8 cellular contexts compared by ENCODE assay signal in the genomic region with DNA sequence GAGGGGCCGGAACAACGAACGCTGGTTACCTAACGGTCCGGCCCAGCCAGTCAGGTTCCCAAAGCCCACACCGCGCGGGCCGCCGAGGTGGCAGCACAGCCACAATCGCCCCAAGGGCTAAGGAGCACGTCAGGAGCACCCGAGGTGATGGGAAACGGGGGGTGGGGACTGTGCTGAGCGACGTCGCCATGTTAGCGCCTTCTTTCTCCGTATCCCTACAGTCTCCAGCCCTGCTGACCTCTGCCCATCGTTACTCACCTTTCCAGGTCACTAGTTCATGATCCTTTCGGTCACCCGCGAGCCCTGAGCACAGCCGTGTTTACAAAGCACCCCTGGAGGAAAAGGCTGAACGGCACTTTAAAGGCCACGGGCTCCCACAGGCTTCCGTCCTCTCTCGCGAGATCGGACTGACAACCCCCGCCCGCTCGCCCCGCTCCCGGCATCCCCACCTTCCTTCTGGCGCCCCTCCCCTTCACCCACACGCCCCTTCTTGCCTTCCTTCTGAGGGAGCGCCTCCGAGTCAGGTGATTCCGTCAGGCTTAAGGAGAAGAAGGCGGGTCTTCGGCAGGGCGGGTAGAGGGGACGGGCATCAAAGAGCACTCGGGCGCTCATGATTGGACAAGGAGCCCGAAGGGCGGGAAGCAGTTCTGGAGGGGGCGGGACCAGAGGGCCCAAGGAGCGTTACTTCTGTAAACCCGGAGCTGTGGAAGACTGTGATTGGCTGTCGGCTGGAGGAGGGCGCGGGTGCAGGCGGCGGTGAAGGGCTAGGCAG. TPM values are rescaled to one million over a fixed set of nuclear protein-coding genes. Genes with fewer than 3 reads are reported as not detected.
DNase-seq lines count a peak whose midpoint lies in the region; ATAC-seq and TF ChIP-seq lines count a peak whose summit lies in the region.

ATF2 (minus strand) TSS at position 412 of the 772 bp plus-strand sequence. CDS start 31,760 bp downstream, outside the sequence.

- peak in 1 of 3 experiments; percentile 15 for TF ChIP-seq CTCF in esophagus muscularis mucosa (IDR thresholded peaks at IDR 0.05)

- H3K27me3 ChIP-seq in Karpas-422 (ENCODE audit: low read length) = no peaks in the 10 kb centered on the region
- H3K27me3 ChIP-seq in esophagus muscularis mucosa = no peaks in the 10 kb centered on the region
- no peaks in the 10 kb centered on the region for H3K27me3 ChIP-seq in muscle layer of duodenum (ENCODE audit: low read depth, low read length)

- H3K36me3 ChIP-seq in Karpas-422 (ENCODE audit: insufficient read depth, low read length) (peaks cover 12% of the 10 kb centered on the region; the same call in 1 of the 2 replicates), esophagus muscularis mucosa (peaks cover 0 to 7% (median 3%) of the 10 kb centered on the region in 4 donors), muscle layer of duodenum (ENCODE audit: control insufficient read depth in 1 of 2, insufficient read depth in 2 of 2, low read length in 2 of 2) (peaks cover 0 to 7% of the 10 kb centered on the region in 2 donors)

- peaks cover 32% of the 10 kb centered on the region for H3K4me1 ChIP-seq in Karpas-422 (ENCODE audit: low read length)
- H3K4me1 ChIP-seq in esophagus muscularis mucosa = peaks cover 13 to 31% (median 27%) of the 10 kb centered on the region in 4 donors
- peaks cover 7 to 19% of the 10 kb centered on the region in 2 donors for H3K4me1 ChIP-seq in muscle layer of duodenum (ENCODE audit: control insufficient read depth in 1 of 2, insufficient read depth in 2 of 2, low read length in 2 of 2)

- peak within 1 kb of the TSS; percentile 94 for H3K4me2 ChIP-seq in Karpas-422 (ENCODE audit: low read depth, low read length, poor library complexity, severe bottlenecking)

- no peak for TF ChIP-seq EP300 in esophagus muscularis mucosa (IDR thresholded peaks at IDR 0.05)

- peak within 1 kb of the TSS; percentile 93 for H3K9ac ChIP-seq in Karpas-422 (ENCODE audit: low read length)

- TF ChIP-seq POLR2A in esophagus muscularis mucosa (IDR thresholded peaks at IDR 0.05; ENCODE audit: low read depth) = peak; percentile 24

- peak within 1 kb of the TSS; percentile 39; the same call in 1 of the 2 replicates for H2AFZ ChIP-seq in Karpas-422 (ENCODE audit: low read length)

- WGBS in esophagus muscularis mucosa = under 1% methylated on average over 45 of the region's 56 CpGs

- peaks cover 17% of the 10 kb centered on the region for H4K20me1 ChIP-seq in Karpas-422 (ENCODE audit: insufficient read depth, low read depth, low read length)

- ATAC-seq in GM21825 (IDR thresholded peaks at IDR 0.05; ENCODE audit: unreplicated experiment) = peak; percentile 97

- intact Hi-C loops in esophagus muscularis mucosa (cut with DNase I) = no loop called here

- H3K4me3 ChIP-seq in Karpas-422 (ENCODE audit: low read length) (peak within 1 kb of the TSS; percentile 90), esophagus muscularis mucosa (peak within 1 kb of the TSS; percentile 92 to 99 (median 94)), muscle layer of duodenum (ENCODE audit: low read depth in 1 of 2, low read length in 2 of 2) (peak within 1 kb of the TSS; percentile 91 to 98)

- H3K27ac ChIP-seq in Karpas-422 (ENCODE audit: low read length) = peak within 1 kb of the TSS; percentile 69
- peak within 1 kb of the TSS; percentile 94 to 99 (median 96) for H3K27ac ChIP-seq in esophagus muscularis mucosa (replicated peaks in 1 of 4)
- H3K27ac ChIP-seq in muscle layer of duodenum (ENCODE audit: low read length) = peak within 1 kb of the TSS; percentile 98

- DNase-seq in DMS79 treated with DMSO at 0.1 percent for 48 hours (lab: John Stamatoyannopoulos, UW) (peak; percentile 99), Karpas-422 (peak; percentile 100), RKO (ENCODE audit: low spot score) (peak; percentile 98), activated T-helper 1 cell treated with Interleukin-2 at 50 U/mL for 16 hours (ENCODE audit: low read depth) (peak; percentile 95), esophagus muscularis mucosa (ENCODE audit: extremely low spot score) (peak; percentile 100)
- DNase-seq in stimulated activated CD8-positive, alpha-beta memory T cell treated with anti-CD3 and anti-CD28 coated beads, Interleukin-7, amount 100 ng/mL, for 4 hours (ENCODE audit: low read depth in 2 of 2) = peak; percentile 98

- H3K9me3 ChIP-seq in Karpas-422 (ENCODE audit: low read length) (no peaks in the 10 kb centered on the region), esophagus muscularis mucosa (no peaks in the 10 kb centered on the region), muscle layer of duodenum (ENCODE audit: control insufficient read depth in 1 of 2, low read length in 2 of 2) (no peaks in the 10 kb centered on the region)

- H3K79me2 ChIP-seq in Karpas-422 (ENCODE audit: low read length) = peaks cover 53% of the 10 kb centered on the region

- H3K9me2 ChIP-seq in Karpas-422 (replicated peaks; ENCODE audit: insufficient read depth, low read length) = no peaks in the 10 kb centered on the region

RNA-seq across cellular contexts. Expression of gene ATF2, which starts in this region (rescaled TPM):
- 27.5 and 83.4 TPM in 2 replicates for total RNA-seq in Karpas-422 (2014; rRNA removed; shearing (Covaris generic); ENCODE audit: low replicate concordance)
- total RNA-seq in esophagus muscularis mucosa = 10 to 100 TPM; 36.5 to 48.6 (median 43.5) TPM

Comparison
In these comparisons a context has a peak if more than half of its experiments do, and no peak if none do; other contexts are left out.
1. Peak in every context shown above with its lines: DNase-seq, ATAC-seq, H3K4me3 ChIP-seq and H3K27ac ChIP-seq.